ENCODE assay signal across 1 cellular context in genomic region chr22:28820885-28821284, GRCh38.
TF ChIP-seq lines count a peak whose summit lies in the region.

No MANE protein-coding gene starts in this region.

TF ChIP-seq in GM12878, 131 proteins besides CTCF, POLR2A, EP300 and RAD21:
- TF ChIP-seq MEF2B (IDR thresholded peaks at IDR 0.05; ENCODE audit: partially characterized antibody, poor library complexity, severe bottlenecking) (peak; percentile 14), SMC3 (IDR thresholded peaks at IDR 0.05; ENCODE audit: borderline replicate concordance, low read length) (no peak), CREM (IDR thresholded peaks at IDR 0.05; ENCODE audit: low read depth) (no peak)
